8 cellular contexts compared by ENCODE assay signal in genomic region chr19:10194500-10195198, GRCh38. TPM values are rescaled to one million over a fixed set of nuclear protein-coding genes. Genes with fewer than 3 reads are reported as not detected.
DNase-seq lines count a peak whose midpoint lies in the region; ATAC-seq and TF ChIP-seq lines count a peak whose summit lies in the region.

Gene DNMT1 (minus strand): TSS chr19:10194953. CDS start chr19:10194899, 54 bp downstream.

- H4K20me1 ChIP-seq in DOHH2 (ENCODE audit: control insufficient read depth, insufficient read depth, low read depth, low read length) (peaks cover 22% of the 10 kb centered on the region), GM23338 (replicated peaks; ENCODE audit: insufficient read depth) (peaks cover 31% of the 10 kb centered on the region), Loucy (ENCODE audit: insufficient read depth, low read length, poor library complexity, severe bottlenecking) (peaks cover 41% of the 10 kb centered on the region)

- intact Hi-C loops in activated T-helper 2 cell treated with anti-CD3 and anti-CD28 coated beads, Interferon-gamma antibody, Interleukin-2, Interleukin-4, amounts not matched to agents 10 μg/mL and 5 μg/mL and 100 μg/mL, durations not matched to agents 14 hours and 24 hours and 36 hours (cut with micrococcal nuclease): loop anchor here (1.0 to 2.0 kb wide), 3 partner anchors 36 to 90 kb away; partner anchors contain the start of gene S1PR2
- intact Hi-C loops in natural killer cell (cut with micrococcal nuclease): loop anchor here (2.0 kb wide), 1 partner anchor 36 kb away; the partner anchor contains the start of gene S1PR2

- ATAC-seq in GM23338: peak; percentile 97
- peak; percentile 95 for ATAC-seq in RWPE2 (ENCODE audit: low read depth)
- ATAC-seq in natural killer cell: peak; percentile 94 to 98 (median 95)

- H3K4me1 Mint-ChIP-seq in GM23338 (no peaks in the 10 kb centered on the region; the same call in 2 of the 3 replicates), natural killer cell (peaks cover 34% of the 10 kb centered on the region in 2 donors)
- H3K4me1 Mint-ChIP-seq in activated T-helper 2 cell treated with anti-CD3 and anti-CD28 coated beads, Interferon-gamma antibody, Interleukin-2, Interleukin-4, amounts not matched to agents 10 μg/mL and 5 μg/mL and 100 μg/mL, durations not matched to agents 14 hours and 24 hours and 36 hours (ENCODE audit: low read depth): peaks cover 29% of the 10 kb centered on the region

- H3K36me3 Mint-ChIP-seq in GM23338 (ENCODE audit: low read depth) (peaks cover 20% of the 10 kb centered on the region), natural killer cell (no peaks in the 10 kb centered on the region)
- peaks cover 33% of the 10 kb centered on the region for H3K36me3 Mint-ChIP-seq in activated T-helper 2 cell treated with anti-CD3 and anti-CD28 coated beads, Interferon-gamma antibody, Interleukin-2, Interleukin-4, amounts not matched to agents 10 μg/mL and 5 μg/mL and 100 μg/mL, durations not matched to agents 14 hours and 24 hours and 36 hours (ENCODE audit: low read depth)

- H3K27ac ChIP-seq in DOHH2 (ENCODE audit: low read depth, low read length) (peak within 1 kb of the TSS; percentile 94), GM23338 (ENCODE audit: low read depth) (peak within 1 kb of the TSS; percentile 91), RWPE2 (ENCODE audit: poor library complexity, severe bottlenecking) (peak within 1 kb of the TSS; percentile 91)

- DNase-seq in GM23338 (ENCODE audit: low spot score) (peak; percentile 97), RWPE2 (ENCODE audit: low spot score) (peak; percentile 97), fibroblast of peridontal ligament (ENCODE audit: extremely low read depth) (peak; percentile 94), natural killer cell (peak; percentile 92)
- peak; percentile 98 for DNase-seq in activated T-helper 2 cell treated with anti-CD3 and anti-CD28 coated beads, Interferon-gamma antibody, Interleukin-2, Interleukin-4, amounts not matched to agents 10 μg/mL and 5 μg/mL and 100 μg/mL, durations not matched to agents 14 hours and 24 hours and 36 hours (ENCODE audit: low spot score)
- peak; percentile 87 to 98 (median 92) for DNase-seq in stimulated activated naive CD4-positive, alpha-beta T cell (lab: John Stamatoyannopoulos, UW)

- H3K4me2 ChIP-seq in DOHH2 (ENCODE audit: low read length): peak within 1 kb of the TSS; percentile 73
- H3K4me2 ChIP-seq in GM23338: peak within 1 kb of the TSS; percentile 99
- peak within 1 kb of the TSS; percentile 98 for H3K4me2 ChIP-seq in Loucy (ENCODE audit: low read depth, low read length, poor library complexity, severe bottlenecking)

- H3K4me1 ChIP-seq in DOHH2 (ENCODE audit: control insufficient read depth, low read length): peaks cover 81% of the 10 kb centered on the region
- peaks cover 6% of the 10 kb centered on the region; the same call in 1 of the 2 replicates for H3K4me1 ChIP-seq in GM23338 (ENCODE audit: insufficient read depth)
- H3K4me1 ChIP-seq in Loucy (ENCODE audit: insufficient read depth, low read length, poor library complexity, severe bottlenecking): peaks cover 31% of the 10 kb centered on the region
- peaks cover 4% of the 10 kb centered on the region for H3K4me1 ChIP-seq in RWPE2 (ENCODE audit: insufficient read depth, poor library complexity, severe bottlenecking)

- H3K9me3 Mint-ChIP-seq in GM23338 (no peaks in the 10 kb centered on the region), natural killer cell (no peaks in the 10 kb centered on the region)
- H3K9me3 Mint-ChIP-seq in activated T-helper 2 cell treated with anti-CD3 and anti-CD28 coated beads, Interferon-gamma antibody, Interleukin-2, Interleukin-4, amounts not matched to agents 10 μg/mL and 5 μg/mL and 100 μg/mL, durations not matched to agents 14 hours and 24 hours and 36 hours: no peaks in the 10 kb centered on the region

- H3F3A ChIP-seq in DOHH2 (ENCODE audit: control insufficient read depth, insufficient read depth) (peaks cover 37% of the 10 kb centered on the region), GM23338 (replicated peaks; ENCODE audit: low read depth) (0 out of 2 replicates have a peak, but pooled peaks cover 6% of the 10 kb centered on the region), Loucy (ENCODE audit: low read depth) (no peaks in the 10 kb centered on the region; the same call in 1 of the 2 replicates)

- no peak for TF ChIP-seq CTCF in DOHH2 (IDR thresholded peaks at IDR 0.05; ENCODE audit: low read depth, low read length, poor library complexity, severe bottlenecking)
- no peak for TF ChIP-seq CTCF in GM23338 (conservative IDR thresholded peaks at IDR 0.05; ENCODE audit: low read depth in 2 of 2)
- TF ChIP-seq CTCF in Loucy (conservative IDR thresholded peaks at IDR 0.05; ENCODE audit: low read length): no peak
- no peak for TF ChIP-seq CTCF in RWPE2 (IDR thresholded peaks at IDR 0.05; ENCODE audit: poor library complexity, severe bottlenecking)
- TF ChIP-seq CTCF in natural killer cell (IDR thresholded peaks at IDR 0.05): no peak

- H3K4me3 Mint-ChIP-seq in GM23338 (peak within 1 kb of the TSS; percentile 92), natural killer cell (peak within 1 kb of the TSS; percentile 93)
- peak within 1 kb of the TSS; percentile 97 for H3K4me3 Mint-ChIP-seq in activated T-helper 2 cell treated with anti-CD3 and anti-CD28 coated beads, Interferon-gamma antibody, Interleukin-2, Interleukin-4, amounts not matched to agents 10 μg/mL and 5 μg/mL and 100 μg/mL, durations not matched to agents 14 hours and 24 hours and 36 hours (ENCODE audit: low read depth)

- H3K27me3 Mint-ChIP-seq in GM23338 (ENCODE audit: insufficient read depth, low read depth, poor library complexity): peaks cover 2% of the 10 kb centered on the region
- H3K27me3 Mint-ChIP-seq in activated T-helper 2 cell treated with anti-CD3 and anti-CD28 coated beads, Interferon-gamma antibody, Interleukin-2, Interleukin-4, amounts not matched to agents 10 μg/mL and 5 μg/mL and 100 μg/mL, durations not matched to agents 14 hours and 24 hours and 36 hours (ENCODE audit: low read depth): no peaks in the 10 kb centered on the region
- no peaks in the 10 kb centered on the region for H3K27me3 Mint-ChIP-seq in natural killer cell (ENCODE audit: low read depth in 2 of 2)

- H3K27ac Mint-ChIP-seq in GM23338: peak within 1 kb of the TSS; percentile 91
- peak within 1 kb of the TSS; percentile 96 for H3K27ac Mint-ChIP-seq in activated T-helper 2 cell treated with anti-CD3 and anti-CD28 coated beads, Interferon-gamma antibody, Interleukin-2, Interleukin-4, amounts not matched to agents 10 μg/mL and 5 μg/mL and 100 μg/mL, durations not matched to agents 14 hours and 24 hours and 36 hours
- H3K27ac Mint-ChIP-seq in natural killer cell: peak within 1 kb of the TSS; percentile 86 to 94

- peaks cover 75% of the 10 kb centered on the region for H3K79me2 ChIP-seq in DOHH2 (ENCODE audit: control insufficient read depth, low read length)
- peaks cover 49% of the 10 kb centered on the region for H3K79me2 ChIP-seq in GM23338 (replicated peaks; ENCODE audit: insufficient read depth)
- peaks cover 48% of the 10 kb centered on the region for H3K79me2 ChIP-seq in Loucy (ENCODE audit: insufficient read depth, low read length)

- H2AFZ ChIP-seq in GM23338 (peak within 1 kb of the TSS; percentile 87), Loucy (ENCODE audit: low read length) (peak within 1 kb of the TSS; percentile 88)

- peaks cover 59% of the 10 kb centered on the region for H3K36me3 ChIP-seq in DOHH2 (ENCODE audit: control insufficient read depth, low read length)
- no peaks in the 10 kb centered on the region for H3K36me3 ChIP-seq in GM23338 (ENCODE audit: insufficient read depth)
- H3K36me3 ChIP-seq in Loucy (ENCODE audit: insufficient read depth, low read length): no peaks in the 10 kb centered on the region; the same call in 1 of the 2 replicates
- H3K36me3 ChIP-seq in RWPE2 (ENCODE audit: low read depth): peaks cover 36% of the 10 kb centered on the region

- H3K9me2 ChIP-seq in DOHH2 (replicated peaks; ENCODE audit: control insufficient read depth, low read length): no peaks in the 10 kb centered on the region
- no peaks in the 10 kb centered on the region for H3K9me2 ChIP-seq in GM23338 (ENCODE audit: insufficient read depth)
- H3K9me2 ChIP-seq in Loucy (replicated peaks; ENCODE audit: low read depth, low read length): no peaks in the 10 kb centered on the region

- H3K9me3 ChIP-seq in DOHH2 (ENCODE audit: control insufficient read depth, insufficient read depth, low read length) (no peaks in the 10 kb centered on the region), Loucy (ENCODE audit: insufficient read depth, low read depth, low read length) (no peaks in the 10 kb centered on the region), RWPE2 (ENCODE audit: severe bottlenecking) (no peaks in the 10 kb centered on the region)

- peak within 1 kb of the TSS; percentile 99 for H3K9ac ChIP-seq in Loucy (ENCODE audit: low read depth, low read length, poor library complexity, severe bottlenecking)

- H3K27me3 ChIP-seq in DOHH2 (ENCODE audit: control insufficient read depth, low read length) (no peaks in the 10 kb centered on the region), GM23338 (ENCODE audit: insufficient read depth) (no peaks in the 10 kb centered on the region), Loucy (ENCODE audit: insufficient read depth, low read length, poor library complexity, severe bottlenecking) (no peaks in the 10 kb centered on the region), RWPE2 (ENCODE audit: insufficient read depth, poor library complexity, severe bottlenecking) (no peaks in the 10 kb centered on the region)

- H3K4me3 ChIP-seq in DOHH2 (ENCODE audit: low read length) (peak within 1 kb of the TSS; percentile 87), GM23338 (peak within 1 kb of the TSS; percentile 92), Loucy (ENCODE audit: low read length, poor library complexity, severe bottlenecking) (peak within 1 kb of the TSS; percentile 93), RWPE2 (ENCODE audit: severe bottlenecking) (peak within 1 kb of the TSS; percentile 75)

TF ChIP-seq in GM23338, 12 proteins besides CTCF, POLR2A, EP300 and RAD21 (continues in another document):
- TF ChIP-seq POLR2AphosphoS5 (IDR thresholded peaks at IDR 0.05; ENCODE audit: low read depth): peak; percentile 96
- TF ChIP-seq ETS1 (IDR thresholded peaks at IDR 0.05): peak; percentile 51; the same call in 1 of the 2 replicates

RNA-seq across cellular contexts. Expression of gene DNMT1, which starts in this region (rescaled TPM):
- total RNA-seq in GM23338 (2014; rRNA removed; shearing (Covaris generic)): 224 and 238 TPM in 2 replicates
- polyA plus RNA-seq in GM23338 (2016; fragmentation: Nextera tagmentation; extraction: Ambion mirVana): 589 and 593 TPM in 2 replicates
- total RNA-seq in activated T-helper 2 cell treated with anti-CD3 and anti-CD28 coated beads, Interferon-gamma antibody, Interleukin-2, Interleukin-4, amounts not matched to agents 10 μg/mL and 5 μg/mL and 100 μg/mL, durations not matched to agents 14 hours and 24 hours and 36 hours: 367 and 370 TPM in 2 replicates
- 100 to 1,000 TPM; 266 to 323 (median 275) TPM for total RNA-seq in natural killer cell

Comparison
In these comparisons a context has a peak if more than half of its experiments do, and no peak if none do; other contexts are left out.
1. Peak in every context shown above with its lines: DNase-seq, ATAC-seq, H3K4me3 ChIP-seq and H3K27ac ChIP-seq.